ENCODE assay signal across 19 cellular contexts in the genomic region with DNA sequence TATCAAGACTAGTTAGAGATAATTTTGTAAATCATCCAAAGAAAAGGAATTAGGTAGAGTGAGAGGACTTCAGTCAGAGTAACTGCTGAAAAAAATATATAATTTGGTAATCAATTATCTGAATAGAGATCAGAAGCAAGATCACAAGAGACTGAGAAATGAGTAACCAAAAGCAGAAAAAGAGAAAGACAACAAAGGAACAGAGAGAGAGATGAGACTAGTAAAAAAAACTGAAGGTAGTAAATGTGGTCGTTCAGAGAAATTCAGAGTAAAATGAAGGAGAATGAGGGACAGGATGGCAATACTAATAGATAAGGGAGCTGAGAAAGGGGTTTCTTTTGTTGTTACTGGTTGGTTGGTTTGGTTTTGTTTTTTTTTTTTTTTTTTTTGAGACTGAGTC.
"Had no signal": no experiment of that assay in that cellular context is flagged by ENCODE, and none has a peak within 500 bp of the region (broad histone marks: within the 10 kb centered on the region; RNA-seq: fewer than 3 reads in every experiment).

No MANE protein-coding gene starts in this region.

- H3K4me3 Mint-ChIP-seq: activated CD8-positive, alpha-beta memory T cell treated with anti-CD3 and anti-CD28 coated beads, Interleukin-2, amount 10 ng/mL, durations not matched to agents 7 days and 5 days; activated T-helper 1 cell treated with anti-CD3 and anti-CD28 coated beads, Interleukin-12 subunit alpha, Interleukin-12 subunit beta, Interleukin-2, Interleukin-4 antibody, amounts not matched to agents 30 ng/mL and 10 ng/mL and 1 ng/mL, durations not matched to agents 14 hours and 24 hours and 36 hours had no signal

- H3K4me3 ChIP-seq: dorsolateral prefrontal cortex, gastroesophageal sphincter, heart right ventricle, mucosa of descending colon, right atrium auricular region, upper lobe of left lung had no signal

- H3K27me3 Mint-ChIP-seq: activated CD8-positive, alpha-beta memory T cell treated with anti-CD3 and anti-CD28 coated beads, Interleukin-2, amount 10 ng/mL, durations not matched to agents 7 days and 5 days; naive thymus-derived CD4-positive, alpha-beta T cell had no signal

- H3K27ac ChIP-seq: dorsolateral prefrontal cortex, gastroesophageal sphincter, neutrophil, right atrium auricular region, upper lobe of left lung had no signal

- FAIRE-seq: astrocyte had no signal

- ATAC-seq: activated CD8-positive, alpha-beta memory T cell treated with anti-CD3 and anti-CD28 coated beads, Interleukin-2, amount 10 ng/mL, durations not matched to agents 7 days and 5 days; gastroesophageal sphincter; heart right ventricle; left lobe of liver; mucosa of descending colon; naive thymus-derived CD4-positive, alpha-beta T cell had no signal

- H3K9me3 Mint-ChIP-seq: activated T-helper 1 cell treated with anti-CD3 and anti-CD28 coated beads, Interleukin-12 subunit alpha, Interleukin-12 subunit beta, Interleukin-2, Interleukin-4 antibody, amounts not matched to agents 30 ng/mL and 10 ng/mL and 1 ng/mL, durations not matched to agents 14 hours and 24 hours and 36 hours had no signal

- H3K27ac Mint-ChIP-seq: activated CD8-positive, alpha-beta memory T cell treated with anti-CD3 and anti-CD28 coated beads, Interleukin-2, amount 10 ng/mL, durations not matched to agents 7 days and 5 days; activated T-helper 1 cell treated with anti-CD3 and anti-CD28 coated beads, Interleukin-12 subunit alpha, Interleukin-12 subunit beta, Interleukin-2, Interleukin-4 antibody, amounts not matched to agents 30 ng/mL and 10 ng/mL and 1 ng/mL, durations not matched to agents 14 hours and 24 hours and 36 hours had no signal

- H3K36me3 ChIP-seq: gastroesophageal sphincter, heart right ventricle, neutrophil, right atrium auricular region, upper lobe of left lung had no signal

- DNase-seq: activated CD4-positive, alpha-beta T cell treated with anti-CD3 and anti-CD28 coated beads, Interleukin-2, amount 50 U/mL, for 4 hours; activated CD4-positive, CD25-positive, alpha-beta regulatory T cell; activated CD8-positive, alpha-beta memory T cell treated with anti-CD3 and anti-CD28 coated beads, Interleukin-2, amount 10 ng/mL, durations not matched to agents 7 days and 5 days; activated naive CD4-positive, alpha-beta T cell; dorsolateral prefrontal cortex; heart right ventricle; islet precursor cell; mucosa of descending colon; naive thymus-derived CD4-positive, alpha-beta T cell; posterior cingulate gyrus; stimulated activated CD4-positive, alpha-beta T cell treated with anti-CD3 and anti-CD28 coated beads, Interleukin-4, amount 100 ng/mL, for 24 hours; stimulated activated naive CD4-positive, alpha-beta T cell treated with Interleukin-2 at 50 U/mL for 16 hours; upper lobe of left lung had no signal

- H3K27me3 ChIP-seq: dorsolateral prefrontal cortex, gastroesophageal sphincter, heart right ventricle, neutrophil, right atrium auricular region, upper lobe of left lung had no signal

- H3K9me3 ChIP-seq: gastroesophageal sphincter, heart right ventricle, mucosa of descending colon, neutrophil, right atrium auricular region, upper lobe of left lung had no signal
